Comparison of ENCODE assay signal across 17 cellular contexts in genomic region chr16:2365895-2366294, GRCh38. TPM values are rescaled to one million over a fixed set of nuclear protein-coding genes. Genes with fewer than 3 reads are reported as not detected.
DNase-seq lines count a peak whose midpoint lies in the region; ATAC-seq, FAIRE-seq and TF ChIP-seq lines count a peak whose summit lies in the region.
"Had no signal": no experiment of that assay in that cellular context is flagged by ENCODE, and none has a peak within 500 bp of the region (broad histone marks: within the 10 kb centered on the region; RNA-seq: fewer than 3 reads in every experiment).

No MANE protein-coding gene starts in this region.

- CTCF ChIA-PET in AG04450 (lab: Charles Lee), result no interaction called here
- CTCF ChIA-PET in IMR-90 (lab: Yijun Ruan, JAX), result no interaction called here

- H2BK15ac ChIP-seq in IMR-90 (ENCODE audit: low read depth, low read length), result no peak overlapping the region

- H3K14ac ChIP-seq in IMR-90 (replicated peaks; ENCODE audit: low read depth, low read length), result no peak overlapping the region

- DNase-seq in AG04450 (ENCODE audit: low read depth, low spot score), result peak; percentile 18
- DNase-seq in IMR-90, result peak; percentile 70
- peak; percentile 31 for DNase-seq in bronchial epithelial cell (ENCODE audit: low read depth)
- peak; percentile 55 for DNase-seq in kidney tubule cell (ENCODE audit: low spot score)
- DNase-seq in HK-2 (ENCODE audit: unreplicated experiment), result no peak
- no peak for DNase-seq in NCI-H1436 treated with DMSO at 0.1 percent for 48 hours (lab: John Stamatoyannopoulos, UW)
- no peak for DNase-seq in aorta
- DNase-seq: activated CD4-positive, CD25-positive, alpha-beta regulatory T cell; activated T-cell treated with anti-CD3 and anti-CD28 coated beads for 4 hours; DMS79; effector memory CD8-positive, alpha-beta T cell; heart left ventricle; lower lobe of right lung; NCI-H2081; pancreas; stimulated activated CD4-positive, alpha-beta T cell treated with anti-CD3 and anti-CD28 coated beads, Interleukin-2, amount 100 ng/mL, for 24 hours had no signal

- peaks cover 1% of the 10 kb centered on the region; the same call in 1 of the 2 replicates for H3K4me1 ChIP-seq in IMR-90 (ENCODE audit: control insufficient read depth, insufficient read depth, low read length)
- H3K4me1 ChIP-seq in aorta (ENCODE audit: control insufficient read depth in 1 of 2, insufficient read depth in 2 of 2, low read length in 2 of 2), result no peaks in the 10 kb centered on the region
- H3K4me1 ChIP-seq: lower lobe of right lung had no signal

- no peak overlapping the region for H3K9ac ChIP-seq in IMR-90 (ENCODE audit: low read depth, low read length)

- no peak for FAIRE-seq in bronchial epithelial cell (lab: Jason Lieb, UNC)
- FAIRE-seq: pancreas had no signal

- H2AK9ac ChIP-seq in IMR-90 (replicated peaks; ENCODE audit: low read depth, low read length, poor library complexity), result no peak overlapping the region

- no peak overlapping the region for H2AFZ ChIP-seq in IMR-90 (replicated peaks; ENCODE audit: low read length, poor library complexity)

- 40% methylated on average over 1 of the region's 3 CpGs; no CpG with 5 or more reads in 1 of the 2 experiments for WGBS in IMR-90 (ENCODE audit: extremely low coverage in 2 of 2, insufficient read length in 1 of 2), 2 experiments
- WGBS in aorta, 2 donors, result 29 to 32% methylated on average over 3 of the region's 3 CpGs

- TF ChIP-seq RAD21 in IMR-90 (IDR thresholded peaks at IDR 0.05; ENCODE audit: low read length), result no peak

- H3K36me3 ChIP-seq in IMR-90 (ENCODE audit: control insufficient read depth, insufficient read depth, low read length) (no peaks in the 10 kb centered on the region), bronchial epithelial cell (ENCODE audit: control insufficient read depth, insufficient read depth, low read length) (no peaks in the 10 kb centered on the region), aorta (ENCODE audit: control insufficient read depth in 1 of 2, insufficient read depth in 2 of 2, low read length in 1 of 2) (no peaks in the 10 kb centered on the region)
- H3K36me3 ChIP-seq: heart left ventricle, lower lobe of right lung, pancreas had no signal

- H3K27ac ChIP-seq in AG04450 (ENCODE audit: low read depth, low read length) (no peak overlapping the region), IMR-90 (ENCODE audit: insufficient read depth, low read length) (no peak overlapping the region), aorta (ENCODE audit: low read depth in 1 of 2, low read length in 2 of 2) (no peak overlapping the region)
- H3K27ac ChIP-seq: lower lobe of right lung, pancreas had no signal

- H4K5ac ChIP-seq in IMR-90 (ENCODE audit: low read depth, low read length), result no peak overlapping the region

- H3K27me3 ChIP-seq in AG04450 (ENCODE audit: control insufficient read depth, insufficient read depth, low read length) (peaks cover 20% of the 10 kb centered on the region), IMR-90 (ENCODE audit: control insufficient read depth, insufficient read depth, low read length) (peaks cover 30% of the 10 kb centered on the region), bronchial epithelial cell (ENCODE audit: control insufficient read depth, insufficient read depth, low read length) (peaks cover 12% of the 10 kb centered on the region), aorta (ENCODE audit: control insufficient read depth in 1 of 2, insufficient read depth in 2 of 2, low read length in 1 of 2) (peaks cover 0 to 2% of the 10 kb centered on the region in 2 donors)
- H3K27me3 ChIP-seq: heart left ventricle, pancreas had no signal

- ATAC-seq in IMR-90 (ENCODE audit: low read depth), result peak; percentile 99
- ATAC-seq in HG03097 (IDR thresholded peaks at IDR 0.05; ENCODE audit: low FRiP score, unreplicated experiment), result no peak
- ATAC-seq in aorta (ENCODE audit: low FRiP score), result no peak
- ATAC-seq: effector memory CD8-positive, alpha-beta T cell; lower lobe of right lung had no signal

- in situ Hi-C loops in IMR-90 (cut with MboI; ENCODE audit: low sequenced_read_pairs), result no loop called here

- no peak for TF ChIP-seq POLR2A in IMR-90 (IDR thresholded peaks at IDR 0.05; ENCODE audit: low read depth, low read length)

- H3K9me3 ChIP-seq in AG04450 (ENCODE audit: control insufficient read depth, insufficient read depth, low read length) (no peaks in the 10 kb centered on the region), IMR-90 (ENCODE audit: control insufficient read depth, insufficient read depth, low read length) (no peaks in the 10 kb centered on the region), aorta (ENCODE audit: control insufficient read depth, low read length) (no peaks in the 10 kb centered on the region)
- H3K9me3 ChIP-seq: heart left ventricle, lower lobe of right lung, pancreas had no signal

- no TSS peak for BruUV-seq in IMR-90 (replicated peaks; lab: Mats Ljungman, UMichigan)

- no peak overlapping the region for H3K18ac ChIP-seq in IMR-90 (ENCODE audit: low read depth, low read length)

- no peak overlapping the region for H3K4me3 ChIP-seq in AG04450 (ENCODE audit: low read depth, low read length)
- no peak overlapping the region for H3K4me3 ChIP-seq in IMR-90 (ENCODE audit: insufficient read depth, low read depth, low read length)
- no peak overlapping the region for H3K4me3 ChIP-seq in bronchial epithelial cell (ENCODE audit: low read depth, low read length)
- no peak overlapping the region for H3K4me3 ChIP-seq in aorta (ENCODE audit: low read length in 2 of 2)
- H3K4me3 ChIP-seq: heart left ventricle, lower lobe of right lung, pancreas had no signal

- no peak overlapping the region for H4K8ac ChIP-seq in IMR-90 (ENCODE audit: low read depth in 2 of 2, low read length in 2 of 2)

- no peak overlapping the region for H2AK5ac ChIP-seq in IMR-90 (ENCODE audit: low read depth, low read length)

- no peaks in the 10 kb centered on the region for H3K79me1 ChIP-seq in IMR-90 (ENCODE audit: low read depth in 1 of 2, low read length in 2 of 2)

- intact Hi-C loops in IMR-90 (cut with micrococcal nuclease), result no loop called here
- intact Hi-C loops in aorta (cut with DNase I), result no loop called here

- H3K4me2 ChIP-seq in IMR-90 (ENCODE audit: low read depth, low read length), result no peak overlapping the region

- no peak overlapping the region for H3K56ac ChIP-seq in IMR-90 (ENCODE audit: extremely low read depth, insufficient read depth, low read length)

- H2BK5ac ChIP-seq in IMR-90 (ENCODE audit: low read depth, low read length, poor library complexity, severe bottlenecking), result no peak overlapping the region

- TF ChIP-seq CTCF in AG04450 (IDR thresholded peaks at IDR 0.05; ENCODE audit: low read depth, low read length) (no peak), IMR-90 (conservative IDR thresholded peaks at IDR 0.05; ENCODE audit: low read depth, low read length) (no peak), bronchial epithelial cell (IDR thresholded peaks at IDR 0.05; ENCODE audit: insufficient read depth, low read length, severe bottlenecking) (no peak)

- dilution Hi-C loops in IMR-90 (cut with HindIII; ENCODE audit: low sequenced_read_pairs, unreplicated experiment), result no loop called here

- no peaks in the 10 kb centered on the region for H4K20me1 ChIP-seq in IMR-90 (ENCODE audit: insufficient read depth, low read length)

- H2BK120ac ChIP-seq in IMR-90 (ENCODE audit: low read depth, low read length), result no peak overlapping the region

- H3K23ac ChIP-seq in IMR-90 (ENCODE audit: low read depth, low read length), result no peak overlapping the region

- H3K9me1 ChIP-seq in IMR-90 (ENCODE audit: insufficient read depth, low read length), result no peaks in the 10 kb centered on the region

- H3K4ac ChIP-seq in IMR-90 (ENCODE audit: low read depth, low read length), result no peak overlapping the region

- H2BK20ac ChIP-seq in IMR-90 (ENCODE audit: low read depth, low read length), result no peak overlapping the region

- POLR2A ChIA-PET in AG04450 (lab: Yijun Ruan, JAX), result interaction anchor here (0.6 kb wide), 1 partner anchor 29 kb away, joined by 3 read pairs; no protein-coding TSS in a partner anchor
- POLR2A ChIA-PET in IMR-90 (lab: Charles Lee; ENCODE audit: unreplicated experiment), result no interaction called here

- H4K91ac ChIP-seq in IMR-90 (ENCODE audit: insufficient read depth, low read depth, low read length), result no peak overlapping the region

TF ChIP-seq in IMR-90, 13 proteins besides CTCF, POLR2A, EP300 and RAD21:
- TF ChIP-seq USF2 (IDR thresholded peaks at IDR 0.05; ENCODE audit: low read depth, low read length) (no peak), BHLHE40 (IDR thresholded peaks at IDR 0.05; ENCODE audit: low read depth, low read length) (no peak), MAZ (IDR thresholded peaks at IDR 0.05; ENCODE audit: borderline replicate concordance, low read depth, low read length) (no peak), RCOR1 (IDR thresholded peaks at IDR 0.05; ENCODE audit: insufficient replicate concordance, low read length) (no peak), RFX5 (IDR thresholded peaks at IDR 0.05; ENCODE audit: low read depth, low read length) (no peak)
TF ChIP-seq in IMR-90: peak in this region for 0.

RNA-seq across cellular contexts. Expression of gene ABCA3, which starts 25.4 kb away (rescaled TPM):
- polyA plus RNA-seq in AG04450 (2011; rRNA removed), result 0.06 and 0.30 TPM in 2 replicates
- polyA minus RNA-seq in AG04450 (2011; rRNA and poly(A)+ RNA removed), result 0.14 and 0.17 TPM in 2 replicates
- total RNA-seq in IMR-90 (2012; rRNA removed), result 0.18 TPM in 1 of 2 replicates, not detected in the other
- polyA plus RNA-seq in IMR-90 (2012; rRNA removed), result 0.22 and 0.32 TPM in 2 replicates
- polyA plus RNA-seq in IMR-90 (2012; cell fraction: cytosol; rRNA removed), result 0.24 and 0.34 TPM in 2 replicates
- 0.29 and 0.54 TPM in 2 replicates for polyA plus RNA-seq in IMR-90 (2012; cell fraction: nucleus; rRNA removed; ENCODE audit: low replicate concordance)
- under 0.01 and 0.51 TPM in 2 replicates for total RNA-seq in bronchial epithelial cell
- 10 to 100 TPM; 11.7 to 19.3 TPM for total RNA-seq in aorta
- polyA plus RNA-seq in aorta, result 1 to 10 TPM; 2.6 to 7.6 TPM

Comparison
In these comparisons a context has a peak if more than half of its experiments do, and no peak if none do; other contexts are left out.
1. DNase-seq: peak in AG04450 (single experiment), IMR-90 (single experiment), bronchial epithelial cell (single experiment) and kidney tubule cell (single experiment); none in HK-2 (single experiment), NCI-H1436 treated with DMSO at 0.1 percent for 48 hours (single experiment) and aorta (0 of 2).